ENCODE assay signal across 15 cellular contexts in the genomic region with DNA sequence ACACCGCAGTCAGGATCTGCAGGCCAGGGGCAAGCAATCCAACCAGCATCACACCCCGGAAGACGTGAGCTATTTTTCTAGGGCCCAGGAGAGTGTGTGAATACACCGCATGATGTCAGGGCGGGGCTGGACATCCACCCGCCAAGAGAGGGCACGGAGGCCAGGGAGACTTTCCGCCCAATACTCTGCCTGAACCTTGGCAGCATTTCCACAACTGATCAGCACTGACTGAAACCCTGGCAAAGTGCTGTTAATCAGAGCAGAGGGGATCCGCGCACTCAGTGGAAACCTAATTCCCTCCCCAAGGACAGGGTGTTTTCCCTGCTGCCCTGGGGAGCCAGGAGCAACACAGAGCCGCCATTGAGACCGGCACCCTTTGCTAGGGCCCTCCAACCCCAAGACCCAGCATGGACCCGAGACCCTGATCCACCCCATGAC.
"Had no signal": no experiment of that assay in that cellular context is flagged by ENCODE, and none has a peak within 500 bp of the region (broad histone marks: within the 10 kb centered on the region; RNA-seq: fewer than 3 reads in every experiment).

No MANE protein-coding gene starts in this region.

- H3K27ac Mint-ChIP-seq: activated naive CD8-positive, alpha-beta T cell treated with anti-CD3 and anti-CD28 coated beads for 36 hours; mesothelial cell of epicardium had no signal

- H3K9me3 ChIP-seq: right lobe of liver, SJSA1, tibial nerve had no signal

- H3K4me3 ChIP-seq: dorsolateral prefrontal cortex, right lobe of liver, SJSA1, tibial nerve had no signal

- ATAC-seq: activated CD4-positive, CD25-positive, alpha-beta regulatory T cell treated with anti-CD3 and anti-CD28 coated beads, Interleukin-2, amount 50 U/mL, for 24 hours; right lobe of liver had no signal

- H3K4me1 ChIP-seq: right lobe of liver, SJSA1 had no signal

- H3K9me3 Mint-ChIP-seq: activated naive CD8-positive, alpha-beta T cell treated with anti-CD3 and anti-CD28 coated beads for 36 hours; mesothelial cell of epicardium had no signal

- H3K27ac ChIP-seq: dorsolateral prefrontal cortex, right lobe of liver, SJSA1, tibial nerve had no signal

- H3K27me3 ChIP-seq: dorsolateral prefrontal cortex, right lobe of liver, SJSA1, tibial nerve had no signal

- DNase-seq: activated CD4-positive, alpha-beta T cell treated with anti-CD3 and anti-CD28 coated beads, Interleukin-2, amount 50 U/mL, for 4 hours; activated gamma-delta T cell; activated naive CD8-positive, alpha-beta T cell treated with anti-CD3 and anti-CD28 coated beads for 36 hours; activated T-cell treated with anti-CD3 and anti-CD28 coated beads, Interleukin-2, amount 50 U/mL, for 1 hour; anterior cingulate cortex; dorsolateral prefrontal cortex; kidney glomerular epithelial cell; right lobe of liver; stimulated activated CD4-positive, alpha-beta T cell treated with anti-CD3 and anti-CD28 coated beads, Interleukin-12 subunit alpha, Interleukin-12 subunit beta, amount 100 ng/mL, for 4 hours; stimulated activated CD4-positive, alpha-beta T cell treated with anti-CD3 and anti-CD28 coated beads, Interleukin-2, amount 100 ng/mL, for 48 hours; stimulated activated CD8-positive, alpha-beta memory T cell treated with anti-CD3 and anti-CD28 coated beads, Interleukin-4, amount 100 ng/mL, for 48 hours had no signal

- H3K4me1 Mint-ChIP-seq: activated naive CD8-positive, alpha-beta T cell treated with anti-CD3 and anti-CD28 coated beads for 36 hours; mesothelial cell of epicardium had no signal

- H3K4me3 Mint-ChIP-seq: activated naive CD8-positive, alpha-beta T cell treated with anti-CD3 and anti-CD28 coated beads for 36 hours; mesothelial cell of epicardium had no signal

- H3K27me3 Mint-ChIP-seq: activated naive CD8-positive, alpha-beta T cell treated with anti-CD3 and anti-CD28 coated beads for 36 hours had no signal
